ENCODE assay signal across 8 cellular contexts in the genomic region with DNA sequence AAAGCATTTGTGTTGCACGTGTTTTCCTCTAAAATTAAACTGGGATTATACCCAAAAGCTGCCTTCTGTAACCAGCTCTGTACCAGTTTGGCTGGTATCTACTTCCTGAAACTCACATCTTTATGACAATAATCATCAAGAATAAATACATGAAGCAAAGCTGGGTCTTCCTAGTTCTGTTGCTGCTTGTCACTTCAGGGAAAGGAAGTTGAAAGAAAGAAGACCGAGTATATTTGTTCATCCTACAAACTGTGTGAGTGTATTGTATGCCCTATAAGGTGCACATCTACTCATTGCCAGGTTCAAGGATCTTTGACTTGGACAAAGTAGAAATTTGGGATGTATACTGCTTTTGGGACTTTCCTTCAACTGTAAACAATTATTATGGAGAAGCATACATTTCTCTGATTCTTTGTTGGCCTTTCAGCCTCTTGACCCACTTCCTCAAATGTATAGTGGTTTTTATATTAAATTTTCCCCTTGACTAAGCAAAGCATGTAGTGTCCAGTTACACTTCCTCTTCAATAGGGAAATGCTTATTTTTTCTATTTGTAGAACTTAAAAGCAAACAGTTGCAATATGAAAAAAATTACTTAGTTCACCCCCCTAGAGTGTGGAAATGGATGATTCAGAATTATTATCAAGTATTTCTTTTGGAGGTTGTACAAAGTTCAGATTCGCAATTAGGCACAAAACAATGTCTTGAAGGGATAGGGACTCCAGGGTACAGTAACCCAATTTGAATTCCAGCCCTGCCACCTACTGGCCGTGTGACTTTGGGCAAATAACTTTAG. TPM values are rescaled to one million over a fixed set of nuclear protein-coding genes. Genes with fewer than 3 reads are reported as not detected.
A peak's percentile ranks its signal among the peaks of the same experiment; 100 is the strongest.
DNase-seq lines count a peak whose midpoint lies in the region; ATAC-seq and TF ChIP-seq lines count a peak whose summit lies in the region.

No MANE protein-coding gene starts in this region.

- H3K4me1 ChIP-seq in neutrophil (ENCODE audit: control insufficient read depth in 1 of 2, insufficient read depth in 1 of 2, low read depth in 1 of 2, low read length in 1 of 2): peaks cover 50 to 52% of the 10 kb centered on the region in 2 experiments

- no peaks in the 10 kb centered on the region for H3K9me3 ChIP-seq in neutrophil

- H3K27ac ChIP-seq in C4-2B (peak overlapping the region; percentile 78; the same call in 1 of the 2 replicates), neutrophil (peak overlapping the region; percentile 87)

- no peaks in the 10 kb centered on the region for H3K27me3 ChIP-seq in neutrophil

- peak; percentile 82 for TF ChIP-seq CTCF in C4-2B (conservative IDR thresholded peaks at IDR 0.05)
- TF ChIP-seq CTCF in neutrophil (IDR thresholded peaks at IDR 0.05): peak; percentile 63

- ATAC-seq in GM21447 (IDR thresholded peaks at IDR 0.05; ENCODE audit: unreplicated experiment) (peak; percentile 57), esophagus mucosa (peak; percentile 74), GM18519 (IDR thresholded peaks at IDR 0.05; ENCODE audit: low FRiP score, unreplicated experiment) (no peak)

- peak overlapping the region; percentile 5 to 16 for H3K4me3 ChIP-seq in neutrophil (ENCODE audit: low read depth in 1 of 2, low read length in 1 of 2)

- H3K36me3 ChIP-seq in neutrophil: no peaks in the 10 kb centered on the region

- DNase-seq in NCI-H524 (lab: John Stamatoyannopoulos, UW) (peak; percentile 41 to 61), cerebellar nuclear complex (lab: John Stamatoyannopoulos, UW) (no peak)
- DNase-seq in activated CD4-positive, alpha-beta T cell treated with anti-CD3 and anti-CD28 coated beads, Interleukin-2, amount 50 U/mL, for 48 hours: peak; percentile 60 to 65

RNA-seq across cellular contexts. Expression of a gene that starts 28.9 kb away (rescaled TPM):
- 86.8 TPM for total RNA-seq in esophagus mucosa

RNA-seq across cellular contexts. Expression of a gene that starts 49.5 kb away (rescaled TPM):
- 15.5 TPM for total RNA-seq in esophagus mucosa

Comparison
In these comparisons a context has a peak if more than half of its experiments do, and no peak if none do; other contexts are left out.
1. DNase-seq: peak in NCI-H524 (2 of 2) and activated CD4-positive, alpha-beta T cell treated with anti-CD3 and anti-CD28 coated beads, Interleukin-2, amount 50 U/mL, for 48 hours (2 of 2); none in cerebellar nuclear complex (0 of 2).